ENCODE assay signal across 10 cellular contexts in the genomic region with DNA sequence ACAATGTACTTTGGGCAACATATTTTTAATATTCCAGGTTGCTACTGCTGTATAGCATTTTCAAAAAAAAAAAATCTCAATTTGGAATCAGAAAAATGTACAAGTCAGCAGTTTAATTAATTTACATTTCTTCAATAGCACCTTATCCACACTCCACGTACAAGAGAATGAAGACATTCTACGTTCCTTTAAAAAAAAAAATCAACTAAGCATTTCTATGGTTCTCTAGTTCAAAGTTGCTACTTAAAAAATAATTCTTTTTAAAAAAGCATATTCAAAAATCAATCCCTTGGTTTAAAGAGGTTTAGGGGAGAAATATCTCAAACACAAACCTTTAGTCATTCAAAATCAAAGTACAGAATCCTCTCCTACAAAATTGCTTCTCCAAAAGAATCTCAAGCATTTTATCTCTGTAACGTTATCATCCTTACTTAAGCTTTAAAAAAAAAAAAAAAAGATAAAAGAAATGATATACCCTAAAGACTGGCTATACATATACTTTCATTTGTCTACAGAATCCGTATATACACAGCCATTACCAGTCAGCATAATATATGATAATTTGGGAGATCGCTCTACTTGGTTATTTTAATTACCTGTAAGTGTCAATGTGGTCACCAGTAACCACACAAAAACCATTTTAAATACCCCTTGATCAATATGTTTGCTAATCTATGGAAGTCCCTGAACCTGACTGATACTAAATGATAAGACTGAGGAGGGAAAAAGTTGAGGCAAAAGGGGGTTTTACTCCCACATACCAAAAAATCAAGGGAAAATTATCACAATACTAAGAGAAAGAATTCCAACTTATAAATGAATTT. TPM values are rescaled to one million over a fixed set of nuclear protein-coding genes. Genes with fewer than 3 reads are reported as not detected.
DNase-seq lines count a peak whose midpoint lies in the region; ATAC-seq and TF ChIP-seq lines count a peak whose summit lies in the region.
"Had no signal": no experiment of that assay in that cellular context is flagged by ENCODE, and none has a peak within 500 bp of the region (broad histone marks: within the 10 kb centered on the region; RNA-seq: fewer than 3 reads in every experiment).

No MANE protein-coding gene starts in this region.

- H3F3A ChIP-seq in DOHH2 (ENCODE audit: control insufficient read depth, insufficient read depth) = 0 out of 2 replicates have a peak, but pooled peaks cover 3% of the 10 kb centered on the region

- H3K79me2 ChIP-seq in DOHH2 (ENCODE audit: control insufficient read depth, low read length) = peaks cover 69% of the 10 kb centered on the region

- no peak overlapping the region for H3K27ac ChIP-seq in DOHH2 (ENCODE audit: low read depth, low read length)

- H3K27me3 ChIP-seq in DOHH2 (ENCODE audit: control insufficient read depth, low read length) (peaks cover 13% of the 10 kb centered on the region), NT2/D1 (ENCODE audit: insufficient read depth, insufficient read length) (no peaks in the 10 kb centered on the region)
- H3K27me3 ChIP-seq: testis had no signal

- H3K4me3 Mint-ChIP-seq in effector memory CD8-positive, alpha-beta T cell = peak overlapping the region; percentile 47 to 87
- peak overlapping the region; percentile 94 for H3K4me3 Mint-ChIP-seq in osteocyte (ENCODE audit: unreplicated experiment)

- H3K4me3 ChIP-seq in DOHH2 (ENCODE audit: low read length) = peak overlapping the region; percentile 94; the same call in 1 of the 2 replicates
- peak overlapping the region; percentile 88 for H3K4me3 ChIP-seq in NT2/D1 (ENCODE audit: insufficient read length, low read depth)

- H3K9me2 ChIP-seq in DOHH2 (replicated peaks; ENCODE audit: control insufficient read depth, low read length) = no peaks in the 10 kb centered on the region

- H3K9ac ChIP-seq in NT2/D1 (ENCODE audit: insufficient read length, low read depth) = no peak overlapping the region

- H3K4me1 ChIP-seq in DOHH2 (ENCODE audit: control insufficient read depth, low read length) (peaks cover 28% of the 10 kb centered on the region), NT2/D1 (ENCODE audit: insufficient read depth, insufficient read length) (no peaks in the 10 kb centered on the region)

- H3K4me2 ChIP-seq in DOHH2 (ENCODE audit: low read length) = peak overlapping the region; percentile 98

- no peak overlapping the region for H3K27ac Mint-ChIP-seq in effector memory CD8-positive, alpha-beta T cell
- H3K27ac Mint-ChIP-seq in osteocyte (ENCODE audit: unreplicated experiment) = peak overlapping the region; percentile 71

- H3K9me3 Mint-ChIP-seq in effector memory CD8-positive, alpha-beta T cell = no peaks in the 10 kb centered on the region
- no peaks in the 10 kb centered on the region for H3K9me3 Mint-ChIP-seq in osteocyte (ENCODE audit: unreplicated experiment)

- no peak for ATAC-seq in effector memory CD8-positive, alpha-beta T cell (replicated peaks)

- H3K27me3 Mint-ChIP-seq in effector memory CD8-positive, alpha-beta T cell = no peaks in the 10 kb centered on the region
- H3K27me3 Mint-ChIP-seq in osteocyte (ENCODE audit: unreplicated experiment) = no peaks in the 10 kb centered on the region

- H3K9me3 ChIP-seq in DOHH2 (ENCODE audit: control insufficient read depth, insufficient read depth, low read length) (no peaks in the 10 kb centered on the region), NT2/D1 (ENCODE audit: insufficient read depth, low read length) (no peaks in the 10 kb centered on the region)
- H3K9me3 ChIP-seq: testis had no signal

- DNase-seq in NT2/D1 (ENCODE audit: low read depth, low spot score) (no peak), osteocyte (ENCODE audit: extremely low spot score, unreplicated experiment) (no peak), activated gamma-delta T cell treated with Interleukin-2 at 50 U/mL for 16 hours (no peak), inferior parietal cortex (ENCODE audit: extremely low spot score) (no peak), hypothalamus (lab: John Stamatoyannopoulos, UW) (no peak), cerebellum (ENCODE audit: low spot score) (no peak)
- no peak for DNase-seq in effector memory CD8-positive, alpha-beta T cell
- DNase-seq: activated naive CD4-positive, alpha-beta T cell; testis had no signal

- no peak for TF ChIP-seq CTCF in DOHH2 (IDR thresholded peaks at IDR 0.05; ENCODE audit: low read depth, low read length, poor library complexity, severe bottlenecking)
- TF ChIP-seq CTCF in osteocyte (IDR thresholded peaks at IDR 0.05) = no peak

- peaks cover 24% of the 10 kb centered on the region for H3K36me3 Mint-ChIP-seq in effector memory CD8-positive, alpha-beta T cell (ENCODE audit: insufficient read depth)
- no peaks in the 10 kb centered on the region for H3K36me3 Mint-ChIP-seq in osteocyte (ENCODE audit: unreplicated experiment)

- H3K4me1 Mint-ChIP-seq in effector memory CD8-positive, alpha-beta T cell (ENCODE audit: low read depth in 2 of 2) = peaks cover 17 to 24% of the 10 kb centered on the region in 2 donors
- H3K4me1 Mint-ChIP-seq in osteocyte (ENCODE audit: unreplicated experiment) = peaks cover 54% of the 10 kb centered on the region

- peaks cover 24% of the 10 kb centered on the region; the same call in 1 of the 2 replicates for H4K20me1 ChIP-seq in DOHH2 (ENCODE audit: control insufficient read depth, insufficient read depth, low read depth, low read length)

- H3K36me3 ChIP-seq in DOHH2 (ENCODE audit: control insufficient read depth, low read length) = no peaks in the 10 kb centered on the region
- H3K36me3 ChIP-seq in NT2/D1 (ENCODE audit: insufficient read depth, insufficient read length, low read length) = peaks cover 5% of the 10 kb centered on the region

RNA-seq across cellular contexts. Expression of a gene that starts 2.7 kb away (rescaled TPM):
- total RNA-seq in osteocyte (229 and 234 TPM in 2 replicates), cerebellum (184 TPM)
